Comparison of ENCODE assay signal across 8 cellular contexts in the genomic region with DNA sequence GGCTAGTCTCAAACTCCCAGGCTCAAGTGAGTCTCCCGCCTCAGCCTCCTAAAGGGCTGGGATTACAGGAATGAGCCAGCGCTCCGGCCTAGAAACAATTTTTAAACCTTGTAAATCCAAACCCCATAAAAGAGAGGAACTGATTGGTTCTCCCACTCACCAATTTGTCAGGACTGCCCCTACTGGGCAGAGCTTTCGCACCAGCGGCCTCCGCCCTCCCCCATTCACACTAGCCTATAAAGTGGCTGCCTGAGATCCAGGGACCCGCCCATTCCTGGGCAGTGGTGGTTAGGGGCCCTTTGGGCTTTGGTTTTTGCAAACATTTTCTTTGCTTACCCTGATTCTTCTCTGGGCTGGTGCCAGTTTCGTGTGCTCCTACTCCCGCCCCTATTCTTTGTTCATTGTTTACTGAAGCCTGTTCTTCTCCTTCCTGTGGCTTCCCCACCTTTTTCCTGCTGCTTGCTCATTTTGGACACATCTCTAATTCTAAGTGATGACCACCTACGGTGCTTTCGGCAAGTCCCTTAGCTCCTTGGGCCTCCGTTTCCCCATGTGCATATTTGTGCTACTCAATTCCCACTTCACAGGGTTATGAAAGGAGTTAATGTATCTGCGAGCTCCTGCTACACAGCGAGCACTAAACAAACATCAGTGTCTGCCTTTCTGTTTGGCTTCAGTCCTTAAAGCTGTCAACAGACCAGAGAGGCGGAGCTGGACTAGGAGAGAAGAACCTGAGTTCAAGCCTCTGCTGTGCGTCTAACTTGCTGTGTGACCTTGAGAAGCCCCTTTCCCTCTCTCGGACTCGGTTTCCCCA. TPM values are rescaled to one million over a fixed set of nuclear protein-coding genes. Genes with fewer than 3 reads are reported as not detected.
A peak's percentile ranks its signal among the peaks of the same experiment; 100 is the strongest.
DNase-seq lines count a peak whose midpoint lies in the region; ATAC-seq and TF ChIP-seq lines count a peak whose summit lies in the region.

No MANE protein-coding gene starts in this region.

- peak; percentile 49 for ATAC-seq in activated CD8-positive, alpha-beta T cell treated with anti-CD3 and anti-CD28 coated beads, Interleukin-2, amount 10 ng/mL, durations not matched to agents 7 days and 5 days
- ATAC-seq in natural killer cell (peak; percentile 78 to 94 (median 92)), GM19452 (IDR thresholded peaks at IDR 0.05; ENCODE audit: unreplicated experiment) (no peak)

- H3K4me1 ChIP-seq in Caco-2 (0 out of 2 replicates have a peak, but pooled peaks cover 7% of the 10 kb centered on the region), HEK293 (ENCODE audit: control insufficient read depth, insufficient read depth, low read length) (peaks cover 6% of the 10 kb centered on the region; the same call in 1 of the 2 replicates), urinary bladder (ENCODE audit: insufficient read depth) (no peaks in the 10 kb centered on the region)

- BruUV-seq in Caco-2 (replicated peaks; lab: Mats Ljungman, UMichigan), result TSS peak; percentile 33

- H3K9me3 ChIP-seq in Caco-2 (no peaks in the 10 kb centered on the region), HEK293 (ENCODE audit: control insufficient read depth, insufficient read depth, low read depth, low read length) (no peaks in the 10 kb centered on the region)

- peaks cover 16% of the 10 kb centered on the region for H3K4me1 Mint-ChIP-seq in Caco-2 (ENCODE audit: low read depth, unreplicated experiment)
- peaks cover 23% of the 10 kb centered on the region for H3K4me1 Mint-ChIP-seq in activated CD8-positive, alpha-beta T cell treated with anti-CD3 and anti-CD28 coated beads, Interleukin-2, amount 10 ng/mL, durations not matched to agents 7 days and 5 days (ENCODE audit: low read depth)
- H3K4me1 Mint-ChIP-seq in natural killer cell, result peaks cover 25 to 33% of the 10 kb centered on the region in 2 donors

- TF ChIP-seq CTCF in Caco-2 (IDR thresholded peaks at IDR 0.05; ENCODE audit: insufficient read depth in 1 of 2, low read depth in 1 of 2, low read length in 1 of 2, severe bottlenecking in 1 of 2, unreplicated experiment in 1 of 2), result no peak
- no peak for TF ChIP-seq CTCF in HEK293 (tag by site-specific recombination; IDR thresholded peaks at IDR 0.05)
- TF ChIP-seq CTCF in natural killer cell (IDR thresholded peaks at IDR 0.05), result no peak

- H3K27me3 ChIP-seq in Caco-2 (replicated peaks; ENCODE audit: control insufficient read depth, insufficient read depth, low read length), result no peaks in the 10 kb centered on the region

- H3K4me3 Mint-ChIP-seq in Caco-2 (ENCODE audit: unreplicated experiment), result peak overlapping the region; percentile 85
- no peak overlapping the region for H3K4me3 Mint-ChIP-seq in activated CD8-positive, alpha-beta T cell treated with anti-CD3 and anti-CD28 coated beads, Interleukin-2, amount 10 ng/mL, durations not matched to agents 7 days and 5 days
- peak overlapping the region; percentile 64 for H3K4me3 Mint-ChIP-seq in natural killer cell

- H3K27ac Mint-ChIP-seq in Caco-2 (ENCODE audit: unreplicated experiment) (peak overlapping the region; percentile 74), natural killer cell (peak overlapping the region in 1 of 2 donors; percentile 79)
- H3K27ac Mint-ChIP-seq in activated CD8-positive, alpha-beta T cell treated with anti-CD3 and anti-CD28 coated beads, Interleukin-2, amount 10 ng/mL, durations not matched to agents 7 days and 5 days, result peak overlapping the region; percentile 23

- no peaks in the 10 kb centered on the region for H3K9me3 Mint-ChIP-seq in Caco-2 (ENCODE audit: unreplicated experiment)
- H3K9me3 Mint-ChIP-seq in activated CD8-positive, alpha-beta T cell treated with anti-CD3 and anti-CD28 coated beads, Interleukin-2, amount 10 ng/mL, durations not matched to agents 7 days and 5 days (ENCODE audit: insufficient read depth), result no peaks in the 10 kb centered on the region
- no peaks in the 10 kb centered on the region for H3K9me3 Mint-ChIP-seq in natural killer cell

- H3K27me3 Mint-ChIP-seq in Caco-2 (ENCODE audit: insufficient read depth, unreplicated experiment), result no peaks in the 10 kb centered on the region
- H3K27me3 Mint-ChIP-seq in activated CD8-positive, alpha-beta T cell treated with anti-CD3 and anti-CD28 coated beads, Interleukin-2, amount 10 ng/mL, durations not matched to agents 7 days and 5 days (ENCODE audit: low read depth), result peaks cover 2% of the 10 kb centered on the region
- no peaks in the 10 kb centered on the region for H3K27me3 Mint-ChIP-seq in natural killer cell (ENCODE audit: low read depth in 2 of 2)

- DNase-seq in Caco-2 (peak; percentile 88 to 89), NCI-H2196 (lab: John Stamatoyannopoulos, UW; ENCODE audit: unreplicated experiment) (peak; percentile 96), foreskin melanocyte (peak; percentile 90), natural killer cell (peak; percentile 33)
- DNase-seq in activated CD8-positive, alpha-beta T cell treated with anti-CD3 and anti-CD28 coated beads, Interleukin-2, amount 10 ng/mL, durations not matched to agents 7 days and 5 days, result no peak

- H3K36me3 Mint-ChIP-seq in Caco-2 (ENCODE audit: insufficient read depth, unreplicated experiment) (peaks cover 7% of the 10 kb centered on the region), natural killer cell (no peaks in the 10 kb centered on the region)
- no peaks in the 10 kb centered on the region for H3K36me3 Mint-ChIP-seq in activated CD8-positive, alpha-beta T cell treated with anti-CD3 and anti-CD28 coated beads, Interleukin-2, amount 10 ng/mL, durations not matched to agents 7 days and 5 days (ENCODE audit: low read depth)

- CTCF ChIA-PET in Caco-2 (lab: Charles Lee) (interaction anchor here (0.6 to 1.5 kb wide), 9 partner anchors 14 to 204 kb away, joined by 3 to 8 read pairs (median 3); a partner anchor contains a TSS), HEK293 (lab: Yijun Ruan, JAX) (interaction anchor here (0.9 kb wide), 1 partner anchor 332 kb away, joined by 3 read pairs; no protein-coding TSS in a partner anchor)
- CTCF ChIA-PET in activated CD8-positive, alpha-beta T cell treated with anti-CD3 and anti-CD28 coated beads, Interleukin-2, amount 10 ng/mL, durations not matched to agents 7 days and 5 days (lab: Charles Lee), result no interaction called here

- H3K36me3 ChIP-seq in Caco-2 (ENCODE audit: control insufficient read depth, insufficient read depth, low read length) (no peaks in the 10 kb centered on the region), HEK293 (ENCODE audit: control insufficient read depth in 2 of 2, insufficient read depth in 1 of 2, low read length in 2 of 2) (no peaks in the 10 kb centered on the region), urinary bladder (ENCODE audit: insufficient read depth) (no peaks in the 10 kb centered on the region)

- H3K27ac ChIP-seq in HEK293 (ENCODE audit: extremely low read depth, low read depth, low read length) (peak overlapping the region; percentile 72), urinary bladder (ENCODE audit: low read depth) (peak overlapping the region; percentile 25)

- WGBS in urinary bladder, result 25% methylated on average over 18 of the region's 18 CpGs

- intact Hi-C loops in Caco-2 (cut with micrococcal nuclease; ENCODE audit: unreplicated experiment), result loop anchor here (5.0 kb wide), 1 partner anchor 42 kb away; a partner anchor contains a TSS
- intact Hi-C loops in natural killer cell (cut with micrococcal nuclease), result no loop called here

- H3K4me3 ChIP-seq in Caco-2 (ENCODE audit: low read depth, low read length), result peak overlapping the region; percentile 21
- H3K4me3 ChIP-seq in HEK293 (ENCODE audit: low read depth, low read length), result peak overlapping the region; percentile 17; the same call in 1 of the 2 replicates
- H3K4me3 ChIP-seq in urinary bladder (ENCODE audit: low read depth, low read length), result no peak overlapping the region

- POLR2A ChIA-PET in Caco-2 (lab: Charles Lee) (interaction anchor here (0.5 to 1.8 kb wide), 3 partner anchors 19 to 40 kb away, joined by 3 to 10 read pairs (median 6); a partner anchor contains a TSS), HEK293 (lab: Yijun Ruan, JAX) (interaction anchor here (0.6 to 2.9 kb wide), 9 partner anchors 8 to 125 kb away, joined by 3 to 35 read pairs (median 3); a partner anchor contains a TSS)
- POLR2A ChIA-PET in activated CD8-positive, alpha-beta T cell treated with anti-CD3 and anti-CD28 coated beads, Interleukin-2, amount 10 ng/mL, durations not matched to agents 7 days and 5 days (lab: Charles Lee), result no interaction called here

TF ChIP-seq in HEK293, 187 proteins besides CTCF, POLR2A, EP300 and RAD21 (continues in another document):
- TF ChIP-seq, protein P1, sequence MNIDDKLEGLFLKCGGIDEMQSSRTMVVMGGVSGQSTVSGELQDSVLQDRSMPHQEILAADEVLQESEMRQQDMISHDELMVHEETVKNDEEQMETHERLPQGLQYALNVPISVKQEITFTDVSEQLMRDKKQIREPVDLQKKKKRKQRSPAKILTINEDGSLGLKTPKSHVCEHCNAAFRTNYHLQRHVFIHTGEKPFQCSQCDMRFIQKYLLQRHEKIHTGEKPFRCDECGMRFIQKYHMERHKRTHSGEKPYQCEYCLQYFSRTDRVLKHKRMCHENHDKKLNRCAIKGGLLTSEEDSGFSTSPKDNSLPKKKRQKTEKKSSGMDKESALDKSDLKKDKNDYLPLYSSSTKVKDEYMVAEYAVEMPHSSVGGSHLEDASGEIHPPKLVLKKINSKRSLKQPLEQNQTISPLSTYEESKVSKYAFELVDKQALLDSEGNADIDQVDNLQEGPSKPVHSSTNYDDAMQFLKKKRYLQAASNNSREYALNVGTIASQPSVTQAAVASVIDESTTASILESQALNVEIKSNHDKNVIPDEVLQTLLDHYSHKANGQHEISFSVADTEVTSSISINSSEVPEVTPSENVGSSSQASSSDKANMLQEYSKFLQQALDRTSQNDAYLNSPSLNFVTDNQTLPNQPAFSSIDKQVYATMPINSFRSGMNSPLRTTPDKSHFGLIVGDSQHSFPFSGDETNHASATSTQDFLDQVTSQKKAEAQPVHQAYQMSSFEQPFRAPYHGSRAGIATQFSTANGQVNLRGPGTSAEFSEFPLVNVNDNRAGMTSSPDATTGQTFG (tag by site-specific recombination; IDR thresholded peaks at IDR 0.05; ENCODE audit: borderline replicate concordance), result no peak
- TF ChIP-seq KLF9 (tag by site-specific recombination; IDR thresholded peaks at IDR 0.05; ENCODE audit: low read depth), result peak; percentile 39; the same call in 1 of the 2 replicates
- peak; percentile 99 for TF ChIP-seq OSR2 (tag by site-specific recombination; IDR thresholded peaks at IDR 0.05)
- TF ChIP-seq ZNF600 (tag by site-specific recombination; IDR thresholded peaks at IDR 0.05), result peak; percentile 29; the same call in 1 of the 2 replicates
- TF ChIP-seq ZFHX2 (tag by site-specific recombination; conservative IDR thresholded peaks at IDR 0.05), result no peak
- TF ChIP-seq ZNF610 (tag by site-specific recombination; IDR thresholded peaks at IDR 0.05; ENCODE audit: borderline replicate concordance), result 0 out of 2 replicates have a peak, but pooled peaks have one; percentile 13
- no peak for TF ChIP-seq ZNF785 (tag by site-specific recombination; IDR thresholded peaks at IDR 0.05)
- TF ChIP-seq ZBTB8A (tag by site-specific recombination; IDR thresholded peaks at IDR 0.05), result peak; percentile 98

RNA-seq across cellular contexts. Expression of a gene that starts 39.8 kb away (rescaled TPM):
- total RNA-seq in Caco-2 (2022), result 125 and 140 TPM in 2 replicates
- total RNA-seq in activated CD8-positive, alpha-beta T cell treated with anti-CD3 and anti-CD28 coated beads, Interleukin-2, amount 10 ng/mL, durations not matched to agents 7 days and 5 days, result 1 to 10 TPM; 7.1 to 7.7 TPM
- total RNA-seq in natural killer cell, result 10 to 100 TPM in 1 of 3 donors, 1 to 10 TPM in 2; 3.8 to 11.5 (median 5.0) TPM
- total RNA-seq in urinary bladder, result 505 TPM
- polyA plus RNA-seq in urinary bladder, result 284 TPM

Comparison
In these comparisons a context has a peak if more than half of its experiments do, and no peak if none do; other contexts are left out.
1. RNA of a gene that starts 39.8 kb away (total RNA-seq): 505 TPM in urinary bladder (single experiment) and 125 to 140 TPM in Caco-2; 7.1 to 7.7 TPM in activated CD8-positive, alpha-beta T cell treated with anti-CD3 and anti-CD28 coated beads, Interleukin-2, amount 10 ng/mL, durations not matched to agents 7 days and 5 days and 3.8 to 11.5 TPM in natural killer cell; every median in the first group is over 10 times any median in the second.